Comparison of ENCODE assay signal across 8 cellular contexts in genomic region chr7:131107343-131108211, GRCh38.
DNase-seq lines count a peak whose midpoint lies in the region; TF ChIP-seq lines count a peak whose summit lies in the region.

No MANE protein-coding gene starts in this region.

- intact Hi-C loops in ascending aorta (cut with DNase I), result loop anchor here (2.0 to 10.0 kb wide), 6 partner anchors 35 to 443 kb away; partner anchors contain the start of genes COPG2 and MKLN1

- H3K9me3 ChIP-seq in ascending aorta, result no peaks in the 10 kb centered on the region

- H3K36me3 ChIP-seq in ascending aorta, result no peaks in the 10 kb centered on the region

- H3K27ac ChIP-seq in ascending aorta, result peak overlapping the region; percentile 96 to 100

- H3K4me3 Mint-ChIP-seq in HFFc6, result peak overlapping the region; percentile 96
- peak overlapping the region; percentile 99 for H3K4me3 Mint-ChIP-seq in T-helper 1 cell treated with Interleukin-12 subunit alpha and Interleukin-12 subunit beta and Interleukin-4 antibody, amounts not matched to agents 30 μg/mL and 1 μg/mL, for 36 hours

- no peaks in the 10 kb centered on the region for H3K27me3 ChIP-seq in ascending aorta

- peaks cover 0 to 14% of the 10 kb centered on the region in 2 donors for H3K4me1 ChIP-seq in ascending aorta

- DNase-seq in HFFc6 (peak; percentile 88), NCI-H1048 (lab: John Stamatoyannopoulos, UW) (peak; percentile 59), ascending aorta (ENCODE audit: low spot score in 2 of 2) (peak; percentile 46 to 87), hepatic stellate cell (ENCODE audit: low spot score) (peak; percentile 87), retina (peak; percentile 84), NCI-H446 treated with DMSO at 0.1 percent for 48 hours (lab: John Stamatoyannopoulos, UW) (no peak)

- peaks cover 37% of the 10 kb centered on the region for H3K36me3 Mint-ChIP-seq in HFFc6 (ENCODE audit: low read depth)
- peaks cover 31% of the 10 kb centered on the region for H3K36me3 Mint-ChIP-seq in T-helper 1 cell treated with Interleukin-12 subunit alpha and Interleukin-12 subunit beta and Interleukin-4 antibody, amounts not matched to agents 30 μg/mL and 1 μg/mL, for 36 hours (ENCODE audit: low read depth)

- H3K9me3 Mint-ChIP-seq in HFFc6, result no peaks in the 10 kb centered on the region
- H3K9me3 Mint-ChIP-seq in T-helper 1 cell treated with Interleukin-12 subunit alpha and Interleukin-12 subunit beta and Interleukin-4 antibody, amounts not matched to agents 30 μg/mL and 1 μg/mL, for 36 hours, result no peaks in the 10 kb centered on the region

- peaks cover 11% of the 10 kb centered on the region for H3K27me3 Mint-ChIP-seq in HFFc6 (ENCODE audit: insufficient read depth)
- no peaks in the 10 kb centered on the region for H3K27me3 Mint-ChIP-seq in T-helper 1 cell treated with Interleukin-12 subunit alpha and Interleukin-12 subunit beta and Interleukin-4 antibody, amounts not matched to agents 30 μg/mL and 1 μg/mL, for 36 hours (ENCODE audit: low read depth)

- peaks cover 68% of the 10 kb centered on the region for H3K4me1 Mint-ChIP-seq in HFFc6 (ENCODE audit: low read depth)
- peaks cover 59% of the 10 kb centered on the region for H3K4me1 Mint-ChIP-seq in T-helper 1 cell treated with Interleukin-12 subunit alpha and Interleukin-12 subunit beta and Interleukin-4 antibody, amounts not matched to agents 30 μg/mL and 1 μg/mL, for 36 hours (ENCODE audit: low read depth)

- H3K27ac Mint-ChIP-seq in HFFc6, result peak overlapping the region; percentile 98
- H3K27ac Mint-ChIP-seq in T-helper 1 cell treated with Interleukin-12 subunit alpha and Interleukin-12 subunit beta and Interleukin-4 antibody, amounts not matched to agents 30 μg/mL and 1 μg/mL, for 36 hours, result peak overlapping the region; percentile 99

- TF ChIP-seq CTCF in GM12875 (IDR thresholded peaks at IDR 0.05; ENCODE audit: borderline replicate concordance, insufficient read depth, low read depth, low read length) (no peak), HFFc6 (IDR thresholded peaks at IDR 0.05) (peak; percentile 31), ascending aorta (IDR thresholded peaks at IDR 0.05) (no peak)

- H3K4me3 ChIP-seq in GM12875 (ENCODE audit: low read depth, low read length), result peak overlapping the region; percentile 83
- H3K4me3 ChIP-seq in ascending aorta, result peak overlapping the region; percentile 81 to 99
